Comparison of ENCODE assay signal across 1 cellular context in the genomic region with DNA sequence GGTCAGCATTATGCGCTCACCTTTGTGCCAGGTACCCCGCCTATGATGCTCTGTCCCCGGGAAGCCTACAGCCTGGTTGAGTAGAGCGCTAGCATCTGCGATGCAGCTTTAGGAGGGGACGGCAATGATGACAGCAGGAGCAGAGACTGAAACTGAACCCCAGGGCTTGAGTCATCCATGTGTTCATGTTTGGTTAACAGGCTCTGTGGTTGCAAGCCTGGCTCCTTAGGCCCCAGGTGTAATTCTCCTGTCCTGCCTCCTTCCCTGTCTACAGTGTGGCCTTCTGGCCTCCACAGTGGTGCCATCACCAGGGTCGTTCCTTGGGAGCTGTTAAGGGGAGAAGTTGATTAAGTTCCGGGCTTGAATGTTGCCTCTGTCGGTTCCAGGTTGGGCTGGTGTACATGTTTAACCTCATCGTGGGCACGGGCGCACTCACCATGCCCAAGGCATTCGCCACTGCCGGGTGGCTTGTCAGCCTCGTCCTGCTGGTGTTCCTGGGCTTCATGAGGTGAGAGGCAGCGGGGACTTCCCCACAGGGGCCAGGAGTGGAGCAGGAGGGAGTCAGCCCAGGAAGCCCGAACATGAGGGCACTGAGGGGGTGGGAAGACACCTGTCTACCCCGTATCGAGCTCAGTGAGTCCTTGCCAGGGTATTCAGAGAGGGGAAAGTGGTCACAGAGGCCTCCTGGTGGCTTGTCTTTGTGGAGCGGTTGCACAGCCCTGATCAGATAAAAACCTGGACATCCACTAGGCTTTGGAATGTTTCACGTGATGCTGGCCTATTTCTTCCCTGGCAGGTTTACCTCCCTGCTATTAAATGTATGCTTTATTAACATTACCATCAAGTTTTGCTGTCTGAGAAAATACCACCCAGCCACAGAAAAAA.
TF ChIP-seq lines count a peak whose summit lies in the region.

No MANE protein-coding gene starts in this region.

TF ChIP-seq in H1, 55 proteins besides CTCF, POLR2A, EP300 and RAD21:
- no peak for TF ChIP-seq SP4 (IDR thresholded peaks at IDR 0.05; ENCODE audit: low read length)
- TF ChIP-seq, protein P1, sequence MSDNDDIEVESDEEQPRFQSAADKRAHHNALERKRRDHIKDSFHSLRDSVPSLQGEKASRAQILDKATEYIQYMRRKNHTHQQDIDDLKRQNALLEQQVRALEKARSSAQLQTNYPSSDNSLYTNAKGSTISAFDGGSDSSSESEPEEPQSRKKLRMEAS (IDR thresholded peaks at IDR 0.05): no peak
- no peak for TF ChIP-seq ZNF274 (IDR thresholded peaks at IDR 0.05; ENCODE audit: borderline replicate concordance, extremely low read depth, low read length)
- no peak for TF ChIP-seq EGR1 (IDR thresholded peaks at IDR 0.05; ENCODE audit: borderline replicate concordance, low read depth, low read length)
- no peak for TF ChIP-seq CBX8 (IDR thresholded peaks at IDR 0.05; ENCODE audit: borderline replicate concordance, low read depth, low read length)
